9 cellular contexts compared by ENCODE assay signal in genomic region chr4:2871911-2872310, GRCh38. TPM values are rescaled to one million over a fixed set of nuclear protein-coding genes. Genes with fewer than 3 reads are reported as not detected.
DNase-seq lines count a peak whose midpoint lies in the region; ATAC-seq lines count a peak whose summit lies in the region.
"Had no signal": no experiment of that assay in that cellular context is flagged by ENCODE, and none has a peak within 500 bp of the region (broad histone marks: within the 10 kb centered on the region; RNA-seq: fewer than 3 reads in every experiment).

No MANE protein-coding gene starts in this region.

- peaks cover 21% of the 10 kb centered on the region for H3K36me3 Mint-ChIP-seq in effector memory CD8-positive, alpha-beta T cell (ENCODE audit: insufficient read depth)

- no peaks in the 10 kb centered on the region for H3K9me3 Mint-ChIP-seq in stimulated activated naive CD8-positive, alpha-beta T cell treated with anti-CD3 and anti-CD28 coated beads, Interleukin-15, amount 100 ng/mL, for 72 hours
- no peaks in the 10 kb centered on the region for H3K9me3 Mint-ChIP-seq in effector memory CD8-positive, alpha-beta T cell

- DNase-seq in stimulated activated naive CD8-positive, alpha-beta T cell treated with anti-CD3 and anti-CD28 coated beads, Interleukin-15, amount 100 ng/mL, for 72 hours = no peak
- DNase-seq in stimulated activated naive CD8-positive, alpha-beta T cell treated with anti-CD3 and anti-CD28 coated beads, Interleukin-15, Interleukin-2, amounts not matched to agents 100 U/mL and 50 U/mL, for 24 hours = no peak
- peak; percentile 37 for DNase-seq in RKO (ENCODE audit: low spot score)
- no peak for DNase-seq in effector memory CD8-positive, alpha-beta T cell
- no peak for DNase-seq in NCI-H2227 treated with DMSO at 0.1 percent for 48 hours (lab: John Stamatoyannopoulos, UW)
- no peak for DNase-seq in KG1 (lab: John Stamatoyannopoulos, UW)
- no peak for DNase-seq in ureter (ENCODE audit: low spot score)
- DNase-seq: activated CD4-positive, alpha-beta T cell treated with anti-CD3 and anti-CD28 coated beads for 4 hours had no signal

- peaks cover 49% of the 10 kb centered on the region for H3K4me1 Mint-ChIP-seq in stimulated activated naive CD8-positive, alpha-beta T cell treated with anti-CD3 and anti-CD28 coated beads, Interleukin-15, amount 100 ng/mL, for 72 hours
- H3K4me1 Mint-ChIP-seq in effector memory CD8-positive, alpha-beta T cell (ENCODE audit: low read depth in 2 of 2) = peaks cover 38 to 62% of the 10 kb centered on the region in 2 donors

- no peak overlapping the region for H3K4me3 Mint-ChIP-seq in stimulated activated naive CD8-positive, alpha-beta T cell treated with anti-CD3 and anti-CD28 coated beads, Interleukin-15, amount 100 ng/mL, for 72 hours
- peak overlapping the region in 1 of 2 donors; percentile 51 for H3K4me3 Mint-ChIP-seq in effector memory CD8-positive, alpha-beta T cell

- no peaks in the 10 kb centered on the region for H3K27me3 Mint-ChIP-seq in stimulated activated naive CD8-positive, alpha-beta T cell treated with anti-CD3 and anti-CD28 coated beads, Interleukin-15, amount 100 ng/mL, for 72 hours
- no peaks in the 10 kb centered on the region for H3K27me3 Mint-ChIP-seq in effector memory CD8-positive, alpha-beta T cell

- peak; percentile 61 for ATAC-seq in stimulated activated naive CD8-positive, alpha-beta T cell treated with anti-CD3 and anti-CD28 coated beads, Interleukin-15, amount 100 ng/mL, for 72 hours
- no peak for ATAC-seq in stimulated activated naive CD8-positive, alpha-beta T cell treated with anti-CD3 and anti-CD28 coated beads, Interleukin-15, Interleukin-2, amounts not matched to agents 100 U/mL and 50 U/mL, for 24 hours
- ATAC-seq in effector memory CD8-positive, alpha-beta T cell (replicated peaks) = peak; percentile 24
- no peak for ATAC-seq in GM18511 (IDR thresholded peaks at IDR 0.05; ENCODE audit: unreplicated experiment)

- H3K27ac Mint-ChIP-seq in stimulated activated naive CD8-positive, alpha-beta T cell treated with anti-CD3 and anti-CD28 coated beads, Interleukin-15, amount 100 ng/mL, for 72 hours = no peak overlapping the region
- peak overlapping the region; percentile 59 to 86 for H3K27ac Mint-ChIP-seq in effector memory CD8-positive, alpha-beta T cell

RNA-seq across cellular contexts. Expression of gene ADD1, which starts 28.3 kb away (rescaled TPM):
- total RNA-seq in ureter = 416 TPM

Comparison
In these comparisons a context has a peak if more than half of its experiments do, and no peak if none do; other contexts are left out.
1. ATAC-seq: peak in stimulated activated naive CD8-positive, alpha-beta T cell treated with anti-CD3 and anti-CD28 coated beads, Interleukin-15, amount 100 ng/mL, for 72 hours (single experiment) and effector memory CD8-positive, alpha-beta T cell (single experiment); none in stimulated activated naive CD8-positive, alpha-beta T cell treated with anti-CD3 and anti-CD28 coated beads, Interleukin-15, Interleukin-2, amounts not matched to agents 100 U/mL and 50 U/mL, for 24 hours (single experiment) and GM18511 (single experiment).
2. H3K27ac Mint-ChIP-seq: peak in effector memory CD8-positive, alpha-beta T cell (2 of 2); none in stimulated activated naive CD8-positive, alpha-beta T cell treated with anti-CD3 and anti-CD28 coated beads, Interleukin-15, amount 100 ng/mL, for 72 hours (0 of 2).